17 cellular contexts compared by ENCODE assay signal in genomic region chr13:98370261-98370660, GRCh38.
DNase-seq lines count a peak whose midpoint lies in the region; ATAC-seq, FAIRE-seq and TF ChIP-seq lines count a peak whose summit lies in the region.
"Had no signal": no experiment of that assay in that cellular context is flagged by ENCODE, and none has a peak within 500 bp of the region (broad histone marks: within the 10 kb centered on the region; RNA-seq: fewer than 3 reads in every experiment).

No MANE protein-coding gene starts in this region.

- peaks cover 30% of the 10 kb centered on the region for H3K4me1 Mint-ChIP-seq in astrocyte (ENCODE audit: low read depth, unreplicated experiment)
- no peaks in the 10 kb centered on the region for H3K4me1 Mint-ChIP-seq in activated T-helper 17 cell treated with anti-CD3 and anti-CD28 coated beads, Interleukin-2, amount 50 U/mL, for 72 hours

- H3K79me2 ChIP-seq in astrocyte (ENCODE audit: insufficient read depth, low read length) (peaks cover 3% of the 10 kb centered on the region), fibroblast of lung (ENCODE audit: control insufficient read depth, insufficient read depth, low read length) (peaks cover 2% of the 10 kb centered on the region), osteoblast (ENCODE audit: insufficient read depth, low read length) (peaks cover 14% of the 10 kb centered on the region)

- no peaks in the 10 kb centered on the region for H3K9me3 ChIP-seq in astrocyte (ENCODE audit: insufficient read depth, low read depth, low read length)
- no peaks in the 10 kb centered on the region for H3K9me3 ChIP-seq in fibroblast of lung (ENCODE audit: control insufficient read depth, insufficient read depth, low read depth, low read length)
- H3K9me3 ChIP-seq in osteoblast (ENCODE audit: low read depth, low read length), result no peaks in the 10 kb centered on the region
- H3K9me3 ChIP-seq: BE2C had no signal

- no peak for TF ChIP-seq CTCF in astrocyte (IDR thresholded peaks at IDR 0.05; ENCODE audit: insufficient read depth, low read depth, low read length)
- TF ChIP-seq CTCF in fibroblast of lung (conservative IDR thresholded peaks at IDR 0.05 in 1 of 2, IDR thresholded peaks at IDR 0.05 in 1 of 2; ENCODE audit: low read depth in 1 of 2, low read length in 2 of 2), result no peak
- no peak for TF ChIP-seq CTCF in osteoblast (IDR thresholded peaks at IDR 0.05; ENCODE audit: extremely low read depth, low read depth, low read length)

- H3K9ac ChIP-seq in astrocyte (ENCODE audit: low read length) (peak overlapping the region; percentile 42), fibroblast of lung (ENCODE audit: insufficient read depth, low read length) (peak overlapping the region; percentile 20)

- FAIRE-seq in astrocyte (lab: Jason Lieb, UNC), result no peak
- FAIRE-seq: H54 had no signal

- no peak for ATAC-seq in activated T-helper 17 cell treated with anti-CD3 and anti-CD28 coated beads, Interleukin-2, amount 50 U/mL, for 72 hours (replicated peaks)
- no peak for ATAC-seq in HG03439 (IDR thresholded peaks at IDR 0.05; ENCODE audit: unreplicated experiment)

- peaks cover 35% of the 10 kb centered on the region for H3K36me3 Mint-ChIP-seq in astrocyte (ENCODE audit: low read depth, unreplicated experiment)
- no peaks in the 10 kb centered on the region for H3K36me3 Mint-ChIP-seq in activated T-helper 17 cell treated with anti-CD3 and anti-CD28 coated beads, Interleukin-2, amount 50 U/mL, for 72 hours (ENCODE audit: low read depth)

- H2AFZ ChIP-seq in astrocyte (ENCODE audit: low read depth, low read length) (no peak overlapping the region), fibroblast of lung (ENCODE audit: low read length) (no peak overlapping the region), osteoblast (ENCODE audit: low read length) (no peak overlapping the region)
- H2AFZ ChIP-seq: PC-9 had no signal

- H3K27ac ChIP-seq in astrocyte (ENCODE audit: low read depth, low read length) (peak overlapping the region; percentile 57), fibroblast of lung (ENCODE audit: insufficient read depth, low read length) (peak overlapping the region; percentile 89), osteoblast (ENCODE audit: low read depth, low read length) (peak overlapping the region; percentile 74)
- H3K27ac ChIP-seq: PC-9, SJCRH30 had no signal

- no peaks in the 10 kb centered on the region for H3K27me3 Mint-ChIP-seq in astrocyte (ENCODE audit: low read depth, unreplicated experiment)
- H3K27me3 Mint-ChIP-seq in activated T-helper 17 cell treated with anti-CD3 and anti-CD28 coated beads, Interleukin-2, amount 50 U/mL, for 72 hours, result peaks cover 24% of the 10 kb centered on the region

- no peaks in the 10 kb centered on the region for H3K27me3 ChIP-seq in astrocyte (ENCODE audit: insufficient read depth, low read length)
- H3K27me3 ChIP-seq in fibroblast of lung (ENCODE audit: control insufficient read depth, insufficient read depth, low read length), result no peaks in the 10 kb centered on the region
- H3K27me3 ChIP-seq in osteoblast (ENCODE audit: insufficient read depth, low read length), result no peaks in the 10 kb centered on the region
- H3K27me3 ChIP-seq: BE2C, SJCRH30 had no signal

- DNase-seq in astrocyte (ENCODE audit: low read depth) (no peak), fibroblast of lung (ENCODE audit: low read depth in 2 of 2) (no peak), osteoblast (ENCODE audit: insufficient read length, low spot score, missing footprints) (no peak), NCI-H2081 treated with DMSO at 0.1 percent for 48 hours (lab: John Stamatoyannopoulos, UW) (no peak), mucosa of gallbladder (ENCODE audit: low spot score) (no peak)
- DNase-seq: ACHN; BE2C; CD4-positive, alpha-beta T cell; KG1; NCI-H146; NCI-H2081; NCI-H82; PC-9; SJCRH30 had no signal

- H3K36me3 ChIP-seq in astrocyte (ENCODE audit: insufficient read depth, low read length) (peaks cover 5% of the 10 kb centered on the region), fibroblast of lung (ENCODE audit: control insufficient read depth, insufficient read depth, low read length) (no peaks in the 10 kb centered on the region), osteoblast (ENCODE audit: insufficient read depth, low read length) (peaks cover 23% of the 10 kb centered on the region)
- H3K36me3 ChIP-seq: SJCRH30 had no signal

- H4K20me1 ChIP-seq in astrocyte (ENCODE audit: insufficient read depth, low read length) (peaks cover 22% of the 10 kb centered on the region), fibroblast of lung (ENCODE audit: control insufficient read depth, extremely low read depth, insufficient read depth, low read length) (no peaks in the 10 kb centered on the region), osteoblast (ENCODE audit: insufficient read depth, low read length) (peaks cover 8% of the 10 kb centered on the region)

- H3K4me1 ChIP-seq in astrocyte (ENCODE audit: insufficient read depth, low read length) (peaks cover 16% of the 10 kb centered on the region), fibroblast of lung (ENCODE audit: control insufficient read depth, extremely low read depth, insufficient read depth, low read length) (peaks cover 15% of the 10 kb centered on the region), osteoblast (ENCODE audit: insufficient read depth, low read length) (peaks cover 12% of the 10 kb centered on the region)
- H3K4me1 ChIP-seq: BE2C had no signal

- H3K27ac Mint-ChIP-seq in astrocyte (ENCODE audit: unreplicated experiment), result no peak overlapping the region
- H3K27ac Mint-ChIP-seq in activated T-helper 17 cell treated with anti-CD3 and anti-CD28 coated beads, Interleukin-2, amount 50 U/mL, for 72 hours, result no peak overlapping the region
- H3K27ac Mint-ChIP-seq: CD4-positive, alpha-beta T cell had no signal

- H3K4me3 ChIP-seq in astrocyte (ENCODE audit: insufficient read depth, low read depth, low read length), result no peak overlapping the region
- H3K4me3 ChIP-seq in fibroblast of lung (replicated peaks in 1 of 4; ENCODE audit: control extremely low read depth in 1 of 4, insufficient read depth in 1 of 4, low read depth in 3 of 4, low read length in 4 of 4), result no peak overlapping the region
- H3K4me3 ChIP-seq in osteoblast (ENCODE audit: insufficient read depth, low read length), result no peak overlapping the region
- H3K4me3 ChIP-seq: PC-9, SJCRH30 had no signal

- H3K4me3 Mint-ChIP-seq in astrocyte (ENCODE audit: unreplicated experiment), result no peak overlapping the region
- H3K4me3 Mint-ChIP-seq in activated T-helper 17 cell treated with anti-CD3 and anti-CD28 coated beads, Interleukin-2, amount 50 U/mL, for 72 hours, result no peak overlapping the region
- H3K4me3 Mint-ChIP-seq: CD4-positive, alpha-beta T cell had no signal

- H3K9me3 Mint-ChIP-seq in astrocyte (ENCODE audit: unreplicated experiment), result peaks cover 4% of the 10 kb centered on the region
- peaks cover 7% of the 10 kb centered on the region for H3K9me3 Mint-ChIP-seq in activated T-helper 17 cell treated with anti-CD3 and anti-CD28 coated beads, Interleukin-2, amount 50 U/mL, for 72 hours
- H3K9me3 Mint-ChIP-seq: CD4-positive, alpha-beta T cell had no signal

- H3K4me2 ChIP-seq in astrocyte (ENCODE audit: low read length) (peak overlapping the region; percentile 76), fibroblast of lung (ENCODE audit: extremely low read depth, insufficient read depth, low read length) (peak overlapping the region; percentile 72), osteoblast (ENCODE audit: insufficient read depth, low read length) (peak overlapping the region; percentile 46)
- H3K4me2 ChIP-seq: PC-9 had no signal
